In genomic region chr2:38775921-38776225, GRCh38 we compare ENCODE assay signal across 20 cellular contexts.
"Had no signal": no experiment of that assay in that cellular context is flagged by ENCODE, and none has a peak within 500 bp of the region (broad histone marks: within the 10 kb centered on the region; RNA-seq: fewer than 3 reads in every experiment).

No MANE protein-coding gene starts in this region.

- H3K4me3 ChIP-seq: lung, prostate gland, right atrium auricular region, tibial artery, uterus had no signal

- H3K27ac ChIP-seq: foreskin keratinocyte, prostate gland, right atrium auricular region, tibial artery had no signal

- DNase-seq: activated CD4-positive, alpha-beta memory T cell treated with anti-CD3 and anti-CD28 coated beads, Interleukin-2, amount 10 ng/mL, durations not matched to agents 7 days and 5 days; activated CD4-positive, alpha-beta T cell treated with anti-CD3 and anti-CD28 coated beads for 36 hours; activated CD8-positive, alpha-beta memory T cell treated with anti-CD3 and anti-CD28 coated beads, Interleukin-2, amount 10 ng/mL, durations not matched to agents 7 days and 5 days; activated effector memory CD4-positive, alpha-beta T cell treated with anti-CD3 and anti-CD28 coated beads, Interleukin-2, amount 50 U/mL, for 16 hours; activated T-cell treated with anti-CD3 and anti-CD28 coated beads, Interleukin-2, amount 50 U/mL, for 1 hour; amniotic stem cell; caudate nucleus; foreskin keratinocyte; hypothalamus; nephron progenitor cell; stimulated activated naive CD8-positive, alpha-beta T cell treated with anti-CD3 and anti-CD28 coated beads, Interleukin-15, Interleukin-2, amounts not matched to agents 100 U/mL and 50 U/mL, for 24 hours; substantia nigra; tibial artery; uterus had no signal

- H3K27me3 ChIP-seq: foreskin keratinocyte, right atrium auricular region, tibial artery, uterus had no signal

- H3K27ac Mint-ChIP-seq: activated CD4-positive, alpha-beta memory T cell treated with anti-CD3 and anti-CD28 coated beads, Interleukin-2, amount 10 ng/mL, durations not matched to agents 7 days and 5 days; activated CD4-positive, alpha-beta T cell treated with anti-CD3 and anti-CD28 coated beads for 36 hours; activated CD8-positive, alpha-beta memory T cell treated with anti-CD3 and anti-CD28 coated beads, Interleukin-2, amount 10 ng/mL, durations not matched to agents 7 days and 5 days; activated naive CD4-positive, alpha-beta T cell treated with anti-CD3 and anti-CD28 coated beads, Interleukin-2, amount 50 U/mL, for 72 hours; nephron progenitor cell; WTC11 had no signal

- H3K9me3 Mint-ChIP-seq: activated CD4-positive, alpha-beta memory T cell treated with anti-CD3 and anti-CD28 coated beads, Interleukin-2, amount 10 ng/mL, durations not matched to agents 7 days and 5 days; activated naive CD4-positive, alpha-beta T cell treated with anti-CD3 and anti-CD28 coated beads, Interleukin-2, amount 50 U/mL, for 72 hours had no signal

- H3K36me3 ChIP-seq: prostate gland, uterus had no signal

- H3K4me3 Mint-ChIP-seq: activated CD4-positive, alpha-beta memory T cell treated with anti-CD3 and anti-CD28 coated beads, Interleukin-2, amount 10 ng/mL, durations not matched to agents 7 days and 5 days; activated CD4-positive, alpha-beta T cell treated with anti-CD3 and anti-CD28 coated beads for 36 hours had no signal

- H3K4me1 ChIP-seq: foreskin keratinocyte, prostate gland, uterus had no signal

- ATAC-seq: activated CD4-positive, alpha-beta T cell treated with anti-CD3 and anti-CD28 coated beads for 36 hours; activated CD8-positive, alpha-beta memory T cell treated with anti-CD3 and anti-CD28 coated beads, Interleukin-2, amount 10 ng/mL, durations not matched to agents 7 days and 5 days; activated naive CD4-positive, alpha-beta T cell treated with anti-CD3 and anti-CD28 coated beads, Interleukin-2, amount 50 U/mL, for 72 hours; foreskin keratinocyte; left lobe of liver; stimulated activated naive CD8-positive, alpha-beta T cell treated with anti-CD3 and anti-CD28 coated beads, Interleukin-15, Interleukin-2, amounts not matched to agents 100 U/mL and 50 U/mL, for 24 hours; WTC11 had no signal

- H3K9me3 ChIP-seq: prostate gland, right atrium auricular region, tibial artery, uterus had no signal
